Comparison of ENCODE assay signal across 10 cellular contexts in genomic region chr6:117496383-117496990, GRCh38.
DNase-seq lines count a peak whose midpoint lies in the region; ATAC-seq and TF ChIP-seq lines count a peak whose summit lies in the region.
"Had no signal": no experiment of that assay in that cellular context is flagged by ENCODE, and none has a peak within 500 bp of the region (broad histone marks: within the 10 kb centered on the region; RNA-seq: fewer than 3 reads in every experiment).

No MANE protein-coding gene starts in this region.

- TF ChIP-seq CTCF in fibroblast of mammary gland (conservative IDR thresholded peaks at IDR 0.05; ENCODE audit: control insufficient read depth, insufficient read depth, low read depth, low read length), result no peak

- no peak overlapping the region for H3K27ac ChIP-seq in substantia nigra (ENCODE audit: low read depth, low read length, poor library complexity, severe bottlenecking)

- in situ Hi-C loops in ACHN (cut with HindIII; ENCODE audit: low pct_ligation_motif_present, low pct_unique_long_range_greater_than_20kb, low sequenced_read_pairs), result no loop called here

- H3K4me3 ChIP-seq in fibroblast of mammary gland (ENCODE audit: control insufficient read depth, low read depth, low read length), result no peak overlapping the region

- ATAC-seq in GM19395 (IDR thresholded peaks at IDR 0.05; ENCODE audit: unreplicated experiment) (peak; percentile 53), HG03520 (IDR thresholded peaks at IDR 0.05; ENCODE audit: unreplicated experiment) (peak; percentile 47), HG03108 (IDR thresholded peaks at IDR 0.05; ENCODE audit: unreplicated experiment) (no peak), HG03025 (IDR thresholded peaks at IDR 0.05; ENCODE audit: low FRiP score, unreplicated experiment) (no peak)

- DNase-seq in ACHN (peak; percentile 26), fibroblast of mammary gland (ENCODE audit: low read depth) (peak; percentile 94), substantia nigra (lab: John Stamatoyannopoulos, UW) (no peak)
- no peak for DNase-seq in activated CD4-positive, CD25-positive, alpha-beta regulatory T cell (lab: John Stamatoyannopoulos, UW)
- DNase-seq: activated naive CD4-positive, alpha-beta T cell treated with Interleukin-2 at 50 U/mL for 16 hours; NCI-H1105 had no signal

Comparison
In these comparisons a context has a peak if more than half of its experiments do, and no peak if none do; other contexts are left out.
1. DNase-seq: peak in ACHN (single experiment) and fibroblast of mammary gland (single experiment); none in activated CD4-positive, CD25-positive, alpha-beta regulatory T cell (0 of 4) and substantia nigra (0 of 49).
2. ATAC-seq: peak in GM19395 (single experiment) and HG03520 (single experiment); none in HG03108 (single experiment) and HG03025 (single experiment).